12 cellular contexts compared by ENCODE assay signal in the genomic region with DNA sequence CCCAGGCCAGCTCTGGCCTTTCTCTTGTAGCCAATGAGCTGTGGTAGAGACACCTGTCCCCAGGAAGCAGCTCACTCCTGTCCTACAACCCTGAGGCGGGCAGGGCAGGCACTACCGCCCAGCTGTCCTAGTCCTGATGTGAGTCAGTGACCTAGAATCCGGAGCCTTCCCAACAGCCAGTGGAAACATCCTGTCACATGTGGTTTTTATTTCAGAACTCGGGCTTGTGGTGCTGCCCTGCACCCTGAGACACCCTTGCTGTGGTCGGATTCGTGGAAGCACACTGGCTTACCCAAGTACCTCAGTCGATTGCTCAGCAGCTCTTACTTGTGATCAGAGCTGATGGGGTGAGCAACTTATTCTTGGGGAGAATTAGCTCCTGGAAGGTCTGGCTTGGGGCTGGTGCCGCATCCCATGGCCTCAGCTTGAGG.
A peak's percentile ranks its signal among the peaks of the same experiment; 100 is the strongest.
DNase-seq lines count a peak whose midpoint lies in the region; ATAC-seq and TF ChIP-seq lines count a peak whose summit lies in the region.
"Had no signal": no experiment of that assay in that cellular context is flagged by ENCODE, and none has a peak within 500 bp of the region (broad histone marks: within the 10 kb centered on the region; RNA-seq: fewer than 3 reads in every experiment).

No MANE protein-coding gene starts in this region.

- H3K9me3 Mint-ChIP-seq in activated naive CD4-positive, alpha-beta T cell treated with anti-CD3 and anti-CD28 coated beads, Interleukin-2, amount 50 U/mL, for 72 hours: no peaks in the 10 kb centered on the region
- H3K9me3 Mint-ChIP-seq: activated B cell treated with CpG ODN at 0.5 μM for 24 hours had no signal

- TF ChIP-seq CTCF in cardiac fibroblast (IDR thresholded peaks at IDR 0.05; ENCODE audit: low read depth, low read length): no peak

- no peak for DNase-seq in activated naive CD4-positive, alpha-beta T cell treated with anti-CD3 and anti-CD28 coated beads, Interleukin-2, amount 50 U/mL, for 72 hours (ENCODE audit: low spot score in 2 of 2)
- DNase-seq in activated naive CD4-positive, alpha-beta T cell (lab: John Stamatoyannopoulos, UW): no peak
- DNase-seq in RKO (ENCODE audit: low spot score) (peak; percentile 31), cardiac fibroblast (ENCODE audit: low read depth in 2 of 2) (peak; percentile 16 to 70)
- DNase-seq in stimulated activated CD4-positive, alpha-beta T cell treated with anti-CD3 and anti-CD28 coated beads, TNF-alpha, amount 100 ng/mL, for 24 hours (ENCODE audit: low read depth in 3 of 3): peak in 2 of 3 experiments; percentile 9 to 13
- DNase-seq: activated B cell treated with CpG ODN at 0.5 μM for 24 hours; C1 segment of cervical spinal cord; NCI-H524; stimulated activated CD8-positive, alpha-beta memory T cell treated with anti-CD3 and anti-CD28 coated beads, Interleukin-4, amount 100 ng/mL, for 48 hours had no signal

- no peak overlapping the region for H3K27ac Mint-ChIP-seq in activated naive CD4-positive, alpha-beta T cell treated with anti-CD3 and anti-CD28 coated beads, Interleukin-2, amount 50 U/mL, for 72 hours
- H3K27ac Mint-ChIP-seq: activated B cell treated with CpG ODN at 0.5 μM for 24 hours had no signal

- ATAC-seq in activated naive CD4-positive, alpha-beta T cell treated with anti-CD3 and anti-CD28 coated beads, Interleukin-2, amount 50 U/mL, for 72 hours: peak; percentile 58 to 65
- ATAC-seq in GM19397 (IDR thresholded peaks at IDR 0.05; ENCODE audit: unreplicated experiment): no peak
- no peak for ATAC-seq in HG02759 (IDR thresholded peaks at IDR 0.05; ENCODE audit: unreplicated experiment)
- ATAC-seq in GM21723 (IDR thresholded peaks at IDR 0.05; ENCODE audit: unreplicated experiment): no peak

- H3K36me3 Mint-ChIP-seq in activated naive CD4-positive, alpha-beta T cell treated with anti-CD3 and anti-CD28 coated beads, Interleukin-2, amount 50 U/mL, for 72 hours: no peaks in the 10 kb centered on the region

- no peak overlapping the region for H3K4me3 ChIP-seq in cardiac fibroblast (replicated peaks in 1 of 2; ENCODE audit: low read depth in 2 of 2, low read length in 2 of 2)

Comparison
In these comparisons a context has a peak if more than half of its experiments do, and no peak if none do; other contexts are left out.
1. ATAC-seq: peak in activated naive CD4-positive, alpha-beta T cell treated with anti-CD3 and anti-CD28 coated beads, Interleukin-2, amount 50 U/mL, for 72 hours (2 of 2); none in GM19397 (single experiment), HG02759 (single experiment) and GM21723 (single experiment).
2. DNase-seq: peak in RKO (single experiment), cardiac fibroblast (2 of 2) and stimulated activated CD4-positive, alpha-beta T cell treated with anti-CD3 and anti-CD28 coated beads, TNF-alpha, amount 100 ng/mL, for 24 hours (2 of 3); none in activated naive CD4-positive, alpha-beta T cell treated with anti-CD3 and anti-CD28 coated beads, Interleukin-2, amount 50 U/mL, for 72 hours (0 of 2) and activated naive CD4-positive, alpha-beta T cell (0 of 4).